22 cellular contexts compared by ENCODE assay signal in the genomic region with DNA sequence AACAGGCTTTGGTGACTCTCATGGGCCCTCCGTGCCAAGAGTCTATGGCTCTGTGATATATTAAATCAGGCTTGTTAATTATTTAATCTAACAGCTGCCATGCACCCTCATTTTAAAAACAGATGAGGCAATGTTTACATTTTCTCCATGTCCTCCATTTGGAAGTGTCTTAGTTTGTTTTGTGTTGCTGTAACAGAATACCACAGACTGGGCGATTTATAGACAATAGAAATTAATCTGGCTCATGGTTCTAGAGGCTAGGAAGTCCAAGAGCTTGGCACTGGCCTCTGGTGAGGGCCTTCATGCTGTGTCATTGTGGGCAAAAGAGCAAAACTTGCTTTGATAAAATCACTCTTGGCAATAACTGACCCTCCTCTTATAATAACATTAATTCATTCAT. TPM values are rescaled to one million over a fixed set of nuclear protein-coding genes. Genes with fewer than 3 reads are reported as not detected.
DNase-seq lines count a peak whose midpoint lies in the region; ATAC-seq and TF ChIP-seq lines count a peak whose summit lies in the region.
"Had no signal": no experiment of that assay in that cellular context is flagged by ENCODE, and none has a peak within 500 bp of the region (broad histone marks: within the 10 kb centered on the region; RNA-seq: fewer than 3 reads in every experiment).

No MANE protein-coding gene starts in this region.

- H3K4me3 ChIP-seq in transverse colon = no peak overlapping the region
- H3K4me3 ChIP-seq: heart left ventricle, sigmoid colon had no signal

- in situ Hi-C loops in transverse colon (cut with MboI; ENCODE audit: low pct_ligation_motif_present in 1 of 4, low pct_unique_long_range_greater_than_20kb in 1 of 4, low sequenced_read_pairs in 3 of 4) = no loop called here

- intact Hi-C loops in transverse colon (cut with DNase I; ENCODE audit: low total_unique reads) = no loop called here

- no peak for TF ChIP-seq EP300 in transverse colon (IDR thresholded peaks at IDR 0.05; ENCODE audit: low read depth)

- TF ChIP-seq CTCF in transverse colon (IDR thresholded peaks at IDR 0.05) = no peak

- ATAC-seq in GM19463 (IDR thresholded peaks at IDR 0.05; ENCODE audit: unreplicated experiment) (no peak), GM18505 (IDR thresholded peaks at IDR 0.05; ENCODE audit: unreplicated experiment) (no peak)
- ATAC-seq: activated T-cell treated with anti-CD3 and anti-CD28 coated beads, Interleukin-2, amount 50 U/mL, for 4 hours had no signal

- H3K27me3 ChIP-seq in transverse colon = no peaks in the 10 kb centered on the region
- H3K27me3 ChIP-seq: heart left ventricle, sigmoid colon had no signal

- no peaks in the 10 kb centered on the region for H3K36me3 ChIP-seq in transverse colon
- H3K36me3 ChIP-seq: heart left ventricle, sigmoid colon had no signal

- DNase-seq in NCI-H510A treated with DMSO at 0.1 percent for 48 hours (lab: John Stamatoyannopoulos, UW) (peak; percentile 67), NCI-H510A (lab: John Stamatoyannopoulos, UW) (no peak), NCI-H2171 (lab: John Stamatoyannopoulos, UW) (peak; percentile 9), amniotic epithelial cell (ENCODE audit: low read depth) (peak; percentile 24), transverse colon (no peak)
- DNase-seq in activated T-cell treated with anti-CD3 and anti-CD28 coated beads, Interleukin-2, amount 50 U/mL, for 48 hours = no peak
- DNase-seq: activated CD4-positive, alpha-beta T cell treated with anti-CD3 and anti-CD28 coated beads for 1 hour; activated naive CD4-positive, alpha-beta T cell treated with anti-CD3 and anti-CD28 coated beads for 36 hours; activated T-cell treated with anti-CD3 and anti-CD28 coated beads, Interleukin-2, amount 50 U/mL, for 4 hours; anterior cingulate cortex; EL; H7; heart left ventricle; IMR-90; MM.1S; NCI-H526 treated with DMSO at 0.1 percent for 48 hours; sigmoid colon had no signal

- peaks cover 0 to 26% (median 13%) of the 10 kb centered on the region in 4 donors for H3K4me1 ChIP-seq in transverse colon

- WGBS in transverse colon (ENCODE audit: low coverage in 1 of 2), 2 donors = 39 to 73% methylated on average over 2 of the region's 2 CpGs

- TF ChIP-seq POLR2A in transverse colon (IDR thresholded peaks at IDR 0.05) (no peak), GM18505 (IDR thresholded peaks at IDR 0.05; ENCODE audit: borderline replicate concordance, extremely low read depth, insufficient read depth, insufficient read length) (no peak)

- H3K27ac ChIP-seq in transverse colon = peak overlapping the region; percentile 19 to 60 (median 40)
- H3K27ac ChIP-seq: heart left ventricle had no signal

- no peaks in the 10 kb centered on the region for H3K9me3 ChIP-seq in transverse colon
- H3K9me3 ChIP-seq: heart left ventricle, sigmoid colon had no signal

RNA-seq across cellular contexts. Expression of gene B3GALT5, which starts 58.0 kb away (rescaled TPM):
- 10 to 100 TPM; 31.4 to 81.9 (median 44.0) TPM for total RNA-seq in transverse colon
- total RNA-seq: activated CD8-positive, alpha-beta memory T cell treated with anti-CD3 and anti-CD28 coated beads for 36 hours; activated naive CD4-positive, alpha-beta T cell treated with anti-CD3 and anti-CD28 coated beads for 36 hours; B cell; T-helper 1 cell treated with Interleukin-12 subunit alpha and Interleukin-12 subunit beta and Interleukin-4 antibody, amounts not matched to agents 30 ng/mL and 1 ng/mL, for 36 hours had no signal

Comparison
In these comparisons a context has a peak if more than half of its experiments do, and no peak if none do; other contexts are left out.
1. DNase-seq: peak in NCI-H510A treated with DMSO at 0.1 percent for 48 hours (single experiment), NCI-H2171 (single experiment) and amniotic epithelial cell (single experiment); none in NCI-H510A (single experiment), transverse colon (single experiment) and activated T-cell treated with anti-CD3 and anti-CD28 coated beads, Interleukin-2, amount 50 U/mL, for 48 hours (0 of 2).